ENCODE assay signal across 17 cellular contexts in the genomic region with DNA sequence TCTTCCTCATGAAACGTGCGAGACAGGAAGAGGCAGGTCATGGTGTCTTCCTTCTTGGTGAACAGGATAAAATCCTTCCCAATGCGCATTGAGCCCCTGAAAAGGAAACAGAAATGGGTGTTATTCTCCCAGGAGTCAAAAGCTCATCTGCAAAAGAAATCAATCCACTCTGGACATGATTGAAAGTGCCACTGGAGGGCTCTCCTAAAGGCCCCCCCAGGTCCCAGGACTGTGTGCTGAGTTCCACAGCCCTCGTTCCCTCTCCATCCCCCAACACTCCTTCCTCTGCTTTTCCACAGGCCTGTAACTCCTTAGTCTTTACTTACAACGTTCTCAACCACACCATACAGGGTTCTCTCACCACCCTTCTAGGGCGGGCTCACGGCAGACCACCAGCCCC. TPM values are rescaled to one million over a fixed set of nuclear protein-coding genes. Genes with fewer than 3 reads are reported as not detected.
DNase-seq lines count a peak whose midpoint lies in the region; ATAC-seq and TF ChIP-seq lines count a peak whose summit lies in the region.
"Had no signal": no experiment of that assay in that cellular context is flagged by ENCODE, and none has a peak within 500 bp of the region (broad histone marks: within the 10 kb centered on the region; RNA-seq: fewer than 3 reads in every experiment).

No MANE protein-coding gene starts in this region.

- H3K4me3 Mint-ChIP-seq in activated naive CD4-positive, alpha-beta T cell treated with anti-CD3 and anti-CD28 coated beads, Interleukin-2, amount 10 ng/mL, durations not matched to agents 7 days and 5 days = no peak overlapping the region
- no peak overlapping the region for H3K4me3 Mint-ChIP-seq in activated T-helper 17 cell treated with anti-CD3 and anti-CD28 coated beads, Interleukin-2, amount 50 U/mL, for 72 hours
- H3K4me3 Mint-ChIP-seq: activated B cell treated with CpG ODN at 0.5 μM for 24 hours had no signal

- CTCF ChIA-PET in activated naive CD4-positive, alpha-beta T cell treated with anti-CD3 and anti-CD28 coated beads, Interleukin-2, amount 10 ng/mL, durations not matched to agents 7 days and 5 days (lab: Charles Lee) = interaction anchor here (0.7 to 1.4 kb wide), 6 partner anchors 12 to 203 kb away, joined by 3 to 13 read pairs (median 4); a partner anchor contains a TSS

- H3K4me3 ChIP-seq in esophagus squamous epithelium = no peak overlapping the region
- H3K4me3 ChIP-seq in stomach smooth muscle (ENCODE audit: low read length in 2 of 2) = no peak overlapping the region
- no peak overlapping the region for H3K4me3 ChIP-seq in adrenal gland
- H3K4me3 ChIP-seq: hepatocyte had no signal

- no peaks in the 10 kb centered on the region for H3K9me3 Mint-ChIP-seq in activated naive CD4-positive, alpha-beta T cell treated with anti-CD3 and anti-CD28 coated beads, Interleukin-2, amount 10 ng/mL, durations not matched to agents 7 days and 5 days
- H3K9me3 Mint-ChIP-seq in activated T-helper 17 cell treated with anti-CD3 and anti-CD28 coated beads, Interleukin-2, amount 50 U/mL, for 72 hours = no peaks in the 10 kb centered on the region
- H3K9me3 Mint-ChIP-seq: activated B cell treated with CpG ODN at 0.5 μM for 24 hours had no signal

- H3K4me1 Mint-ChIP-seq in activated naive CD4-positive, alpha-beta T cell treated with anti-CD3 and anti-CD28 coated beads, Interleukin-2, amount 10 ng/mL, durations not matched to agents 7 days and 5 days = peaks cover 70% of the 10 kb centered on the region
- H3K4me1 Mint-ChIP-seq in activated T-helper 17 cell treated with anti-CD3 and anti-CD28 coated beads, Interleukin-2, amount 50 U/mL, for 72 hours = peaks cover 19% of the 10 kb centered on the region
- H3K4me1 Mint-ChIP-seq: activated B cell treated with CpG ODN at 0.5 μM for 24 hours had no signal

- intact Hi-C loops in esophagus squamous epithelium (cut with DNase I) (loop anchor here (5.0 kb wide), 1 partner anchor 136 kb away; a partner anchor contains a TSS), adrenal gland (cut with DNase I) (loop anchor here in 1 of 2 donors (2.0 to 10.0 kb wide), 2 partner anchors 138 to 198 kb away; a partner anchor contains a TSS)

- TF ChIP-seq POLR2A in esophagus squamous epithelium (IDR thresholded peaks at IDR 0.05) (no peak), adrenal gland (IDR thresholded peaks at IDR 0.05) (no peak)

- H3K36me3 ChIP-seq in esophagus squamous epithelium (peaks cover 17 to 85% (median 24%) of the 10 kb centered on the region in 3 donors), stomach smooth muscle (ENCODE audit: control insufficient read depth in 2 of 2, insufficient read depth in 2 of 2, low read length in 2 of 2) (peaks cover 51 to 75% of the 10 kb centered on the region in 2 donors), adrenal gland (replicated peaks in 1 of 2) (peaks cover 0 to 82% of the 10 kb centered on the region in 2 donors)

- H3K27me3 Mint-ChIP-seq in activated naive CD4-positive, alpha-beta T cell treated with anti-CD3 and anti-CD28 coated beads, Interleukin-2, amount 10 ng/mL, durations not matched to agents 7 days and 5 days = no peaks in the 10 kb centered on the region
- no peaks in the 10 kb centered on the region for H3K27me3 Mint-ChIP-seq in activated T-helper 17 cell treated with anti-CD3 and anti-CD28 coated beads, Interleukin-2, amount 50 U/mL, for 72 hours
- H3K27me3 Mint-ChIP-seq: activated B cell treated with CpG ODN at 0.5 μM for 24 hours had no signal

- no peaks in the 10 kb centered on the region for H3K9me3 ChIP-seq in esophagus squamous epithelium
- H3K9me3 ChIP-seq in stomach smooth muscle (ENCODE audit: control insufficient read depth in 2 of 2, low read length in 2 of 2) = no peaks in the 10 kb centered on the region
- H3K9me3 ChIP-seq in adrenal gland (replicated peaks in 1 of 3) = no peaks in the 10 kb centered on the region

- 62 to 70% methylated on average over 5 to 7 of the region's 7 CpGs for WGBS in esophagus squamous epithelium, 2 donors
- WGBS in adrenal gland, 4 donors = 65 to 79% (median 71%) methylated on average over 7 of the region's 7 CpGs

- TF ChIP-seq CTCF in esophagus squamous epithelium (IDR thresholded peaks at IDR 0.05) (no peak), adrenal gland (IDR thresholded peaks at IDR 0.05) (no peak)

- H3K27ac Mint-ChIP-seq in activated naive CD4-positive, alpha-beta T cell treated with anti-CD3 and anti-CD28 coated beads, Interleukin-2, amount 10 ng/mL, durations not matched to agents 7 days and 5 days = peak overlapping the region; percentile 46
- peak overlapping the region; percentile 48 for H3K27ac Mint-ChIP-seq in activated T-helper 17 cell treated with anti-CD3 and anti-CD28 coated beads, Interleukin-2, amount 50 U/mL, for 72 hours
- H3K27ac Mint-ChIP-seq: activated B cell treated with CpG ODN at 0.5 μM for 24 hours had no signal

- H3K4me1 ChIP-seq in esophagus squamous epithelium (peaks cover 24 to 82% (median 53%) of the 10 kb centered on the region in 3 donors), stomach smooth muscle (ENCODE audit: control insufficient read depth, insufficient read depth, low read length) (peaks cover 19% of the 10 kb centered on the region), adrenal gland (replicated peaks in 1 of 2) (peaks cover 0 to 12% of the 10 kb centered on the region in 2 donors)

- H3K36me3 Mint-ChIP-seq in activated naive CD4-positive, alpha-beta T cell treated with anti-CD3 and anti-CD28 coated beads, Interleukin-2, amount 10 ng/mL, durations not matched to agents 7 days and 5 days = peaks cover 64% of the 10 kb centered on the region
- H3K36me3 Mint-ChIP-seq in activated T-helper 17 cell treated with anti-CD3 and anti-CD28 coated beads, Interleukin-2, amount 50 U/mL, for 72 hours (ENCODE audit: low read depth) = peaks cover 63% of the 10 kb centered on the region

- ATAC-seq in activated T-helper 17 cell treated with anti-CD3 and anti-CD28 coated beads, Interleukin-2, amount 50 U/mL, for 72 hours (replicated peaks) = no peak
- no peak for ATAC-seq in GM19455 (IDR thresholded peaks at IDR 0.05; ENCODE audit: unreplicated experiment)

- no peak overlapping the region for H3K9ac ChIP-seq in stomach smooth muscle (ENCODE audit: low read length in 2 of 2)

- peak overlapping the region; percentile 61 to 90 (median 81) for H3K27ac ChIP-seq in esophagus squamous epithelium
- H3K27ac ChIP-seq in stomach smooth muscle (ENCODE audit: low read length) = peak overlapping the region; percentile 37
- peak overlapping the region in 2 of 5 donors; percentile 31 to 65 for H3K27ac ChIP-seq in adrenal gland
- H3K27ac ChIP-seq: hepatocyte had no signal

- DNase-seq in activated naive CD4-positive, alpha-beta T cell treated with anti-CD3 and anti-CD28 coated beads, Interleukin-2, amount 10 ng/mL, durations not matched to agents 7 days and 5 days = no peak
- DNase-seq in activated naive CD4-positive, alpha-beta T cell (lab: John Stamatoyannopoulos, UW) = no peak
- DNase-seq in esophagus squamous epithelium (lab: John Stamatoyannopoulos, UW) = no peak
- DNase-seq in adrenal gland = no peak
- no peak for DNase-seq in stimulated activated CD4-positive, alpha-beta T cell treated with anti-CD3 and anti-CD28 coated beads, Interleukin-4, amount 100 ng/mL, for 1 hour
- DNase-seq: activated B cell treated with CpG ODN at 0.5 μM for 24 hours; DMS79; erythroblast; kidney; NCI-H146; NK-92 treated with Interleukin-12 subunit alpha and Interleukin-12 subunit beta, amount 100 ng/mL, for 24 hours; small intestine; T-helper 2 cell had no signal

- H3K27me3 ChIP-seq in esophagus squamous epithelium = no peaks in the 10 kb centered on the region
- H3K27me3 ChIP-seq in stomach smooth muscle (ENCODE audit: control insufficient read depth in 1 of 2, insufficient read depth in 2 of 2, low read length in 2 of 2) = no peaks in the 10 kb centered on the region
- H3K27me3 ChIP-seq in adrenal gland = no peaks in the 10 kb centered on the region
- H3K27me3 ChIP-seq: hepatocyte had no signal

RNA-seq across cellular contexts. Expression of a gene that starts 22.2 kb away (rescaled TPM):
- 10 to 100 TPM; 19.2 to 24.9 TPM for total RNA-seq in activated T-helper 17 cell treated with anti-CD3 and anti-CD28 coated beads, Interleukin-2, amount 50 U/mL, for 72 hours
- total RNA-seq in esophagus squamous epithelium = 10 to 100 TPM in 3 of 4 donors, 1 to 10 TPM in 1; 9.5 to 24.0 (median 13.1) TPM
- 10 to 100 TPM; 13.9 to 32.1 (median 17.3) TPM for total RNA-seq in adrenal gland
- polyA plus RNA-seq in adrenal gland = 10 to 100 TPM; 19.7 to 60.1 (median 25.8) TPM

RNA-seq across cellular contexts. Expression of a gene that starts 22.7 kb away (rescaled TPM):
- total RNA-seq in activated T-helper 17 cell treated with anti-CD3 and anti-CD28 coated beads, Interleukin-2, amount 50 U/mL, for 72 hours = 10 to 100 TPM; 45.1 to 49.0 TPM
- total RNA-seq in esophagus squamous epithelium (10 to 100 TPM; 27.9 to 63.1 (median 41.5) TPM), adrenal gland (10 to 100 TPM; 33.3 to 62.1 (median 54.0) TPM)
- 10 to 100 TPM; 46.7 to 66.4 (median 47.0) TPM for polyA plus RNA-seq in adrenal gland
